17 cellular contexts compared by ENCODE assay signal in genomic region chr16:2860826-2861567, GRCh38. TPM values are rescaled to one million over a fixed set of nuclear protein-coding genes. Genes with fewer than 3 reads are reported as not detected.
DNase-seq lines count a peak whose midpoint lies in the region; ATAC-seq, FAIRE-seq and TF ChIP-seq lines count a peak whose summit lies in the region.
"Had no signal": no experiment of that assay in that cellular context is flagged by ENCODE, and none has a peak within 500 bp of the region (broad histone marks: within the 10 kb centered on the region; RNA-seq: fewer than 3 reads in every experiment).

No MANE protein-coding gene starts in this region.

- no peak for TF ChIP-seq CTCF in astrocyte (IDR thresholded peaks at IDR 0.05; ENCODE audit: insufficient read depth, low read depth, low read length)

- no peak overlapping the region for H2AFZ ChIP-seq in astrocyte (ENCODE audit: low read depth, low read length)

- H3K9ac ChIP-seq in astrocyte (ENCODE audit: low read length) = no peak overlapping the region

- no peaks in the 10 kb centered on the region for H3K36me3 Mint-ChIP-seq in astrocyte (ENCODE audit: low read depth, unreplicated experiment)

- ATAC-seq in sciatic nerve (no peak), GM18861 (IDR thresholded peaks at IDR 0.05; ENCODE audit: unreplicated experiment) (no peak)
- ATAC-seq: heart right ventricle had no signal

- peaks cover 2% of the 10 kb centered on the region for H3K4me1 Mint-ChIP-seq in astrocyte (ENCODE audit: low read depth, unreplicated experiment)

- H3K4me3 ChIP-seq in astrocyte (ENCODE audit: insufficient read depth, low read depth, low read length) = no peak overlapping the region
- H3K4me3 ChIP-seq: heart right ventricle had no signal

- DNase-seq in ELR (ENCODE audit: low read depth) (peak; percentile 36), NAMALWA (ENCODE audit: low spot score) (peak; percentile 35), astrocyte (ENCODE audit: low read depth) (no peak), myocyte (ENCODE audit: low read depth) (peak; percentile 20), sciatic nerve (ENCODE audit: low spot score) (no peak), NCI-H2227 (lab: John Stamatoyannopoulos, UW; ENCODE audit: unreplicated experiment) (no peak)
- DNase-seq: activated T-cell treated with anti-CD3 and anti-CD28 coated beads, Interleukin-2, amount 50 U/mL, for 24 hours; heart right ventricle; Kasumi-1; naive B cell; NCI-H2029 treated with DMSO at 0.1 percent for 48 hours; NCI-H526 had no signal

- no peaks in the 10 kb centered on the region for H3K79me2 ChIP-seq in astrocyte (ENCODE audit: insufficient read depth, low read length)

- no peak overlapping the region for H3K27ac Mint-ChIP-seq in astrocyte (ENCODE audit: unreplicated experiment)
- H3K27ac Mint-ChIP-seq: activated T-cell treated with anti-CD3 and anti-CD28 coated beads, Interleukin-2, amount 50 U/mL, for 24 hours; naive B cell had no signal

- peaks cover 8% of the 10 kb centered on the region for H3K27me3 Mint-ChIP-seq in astrocyte (ENCODE audit: low read depth, unreplicated experiment)

- H3K9me3 ChIP-seq in astrocyte (ENCODE audit: insufficient read depth, low read depth, low read length) = peaks cover 8% of the 10 kb centered on the region

- peaks cover 4% of the 10 kb centered on the region for H3K9me3 Mint-ChIP-seq in astrocyte (ENCODE audit: unreplicated experiment)
- H3K9me3 Mint-ChIP-seq: activated T-cell treated with anti-CD3 and anti-CD28 coated beads, Interleukin-2, amount 50 U/mL, for 24 hours had no signal

- no peaks in the 10 kb centered on the region for H3K36me3 ChIP-seq in astrocyte (ENCODE audit: insufficient read depth, low read length)
- H3K36me3 ChIP-seq: heart right ventricle had no signal

- no peak for FAIRE-seq in astrocyte (lab: Jason Lieb, UNC)

- intact Hi-C loops in sciatic nerve (cut with DNase I) = no loop called here

- H3K27me3 ChIP-seq in astrocyte (ENCODE audit: insufficient read depth, low read length) = no peaks in the 10 kb centered on the region

- H3K4me3 Mint-ChIP-seq in astrocyte (ENCODE audit: unreplicated experiment) = peak overlapping the region; percentile 12
- H3K4me3 Mint-ChIP-seq: activated T-cell treated with anti-CD3 and anti-CD28 coated beads, Interleukin-2, amount 50 U/mL, for 24 hours; naive B cell had no signal

- H4K20me1 ChIP-seq in astrocyte (ENCODE audit: insufficient read depth, low read length) = no peaks in the 10 kb centered on the region

- no peak overlapping the region for H3K4me2 ChIP-seq in astrocyte (ENCODE audit: low read length)

- peaks cover 5% of the 10 kb centered on the region for H3K4me1 ChIP-seq in astrocyte (ENCODE audit: insufficient read depth, low read length)

- no peak overlapping the region for H3K27ac ChIP-seq in astrocyte (ENCODE audit: low read depth, low read length)
- H3K27ac ChIP-seq: heart right ventricle, HL-60 had no signal

RNA-seq across cellular contexts. Expression of gene PRSS22, which starts 3.0 kb away (rescaled TPM):
- 0.58 and 1.5 TPM in 2 replicates for total RNA-seq in astrocyte
- total RNA-seq in myocyte = not detected in 2 replicates
- polyA plus RNA-seq in myocyte (2012) = not detected
- total RNA-seq in sciatic nerve = 0.36 TPM
- total RNA-seq: pulmonary artery endothelial cell; T-helper 1 cell treated with Interleukin-12 subunit alpha and Interleukin-12 subunit beta and Interleukin-4 antibody, amounts not matched to agents 30 ng/mL and 1 ng/mL, for 36 hours had no signal
- polyA plus RNA-seq: CD14-positive monocyte, heart right ventricle had no signal

RNA-seq across cellular contexts. Expression of gene FLYWCH2, which starts 22.0 kb away (rescaled TPM):
- 36.5 and 40.7 TPM in 2 replicates for total RNA-seq in astrocyte
- total RNA-seq in myocyte = 59.9 and 77.1 TPM in 2 replicates
- 46.2 TPM for polyA plus RNA-seq in myocyte (2012)
- 17.7 TPM for total RNA-seq in sciatic nerve

RNA-seq across cellular contexts. Expression of gene ZG16B, which starts 30.9 kb away (rescaled TPM):
- not detected in 2 replicates for total RNA-seq in astrocyte
- not detected in 2 replicates for total RNA-seq in myocyte
- polyA plus RNA-seq in myocyte (2012) = not detected
- not detected for total RNA-seq in sciatic nerve

RNA-seq across cellular contexts. Expression of gene PRSS21, which starts 44.0 kb away (rescaled TPM):
- total RNA-seq in astrocyte = not detected in 2 replicates
- total RNA-seq in myocyte = not detected in 2 replicates
- polyA plus RNA-seq in myocyte (2012) = not detected
- total RNA-seq in sciatic nerve = 0.40 TPM
- polyA plus RNA-seq: heart right ventricle had no signal

RNA-seq across cellular contexts. Expression of gene FLYWCH1, which starts 50.7 kb away (rescaled TPM):
- total RNA-seq in astrocyte = 53.4 and 58.9 TPM in 2 replicates
- total RNA-seq in myocyte = 27.7 and 36.9 TPM in 2 replicates
- 30.1 TPM for polyA plus RNA-seq in myocyte (2012)
- 72.5 TPM for total RNA-seq in sciatic nerve

Comparison
In these comparisons a context has a peak if more than half of its experiments do, and no peak if none do; other contexts are left out.
1. DNase-seq: peak in ELR (single experiment), NAMALWA (single experiment) and myocyte (single experiment); none in astrocyte (single experiment), sciatic nerve (single experiment) and NCI-H2227 (single experiment).